1 cellular context compared by ENCODE assay signal in the genomic region with DNA sequence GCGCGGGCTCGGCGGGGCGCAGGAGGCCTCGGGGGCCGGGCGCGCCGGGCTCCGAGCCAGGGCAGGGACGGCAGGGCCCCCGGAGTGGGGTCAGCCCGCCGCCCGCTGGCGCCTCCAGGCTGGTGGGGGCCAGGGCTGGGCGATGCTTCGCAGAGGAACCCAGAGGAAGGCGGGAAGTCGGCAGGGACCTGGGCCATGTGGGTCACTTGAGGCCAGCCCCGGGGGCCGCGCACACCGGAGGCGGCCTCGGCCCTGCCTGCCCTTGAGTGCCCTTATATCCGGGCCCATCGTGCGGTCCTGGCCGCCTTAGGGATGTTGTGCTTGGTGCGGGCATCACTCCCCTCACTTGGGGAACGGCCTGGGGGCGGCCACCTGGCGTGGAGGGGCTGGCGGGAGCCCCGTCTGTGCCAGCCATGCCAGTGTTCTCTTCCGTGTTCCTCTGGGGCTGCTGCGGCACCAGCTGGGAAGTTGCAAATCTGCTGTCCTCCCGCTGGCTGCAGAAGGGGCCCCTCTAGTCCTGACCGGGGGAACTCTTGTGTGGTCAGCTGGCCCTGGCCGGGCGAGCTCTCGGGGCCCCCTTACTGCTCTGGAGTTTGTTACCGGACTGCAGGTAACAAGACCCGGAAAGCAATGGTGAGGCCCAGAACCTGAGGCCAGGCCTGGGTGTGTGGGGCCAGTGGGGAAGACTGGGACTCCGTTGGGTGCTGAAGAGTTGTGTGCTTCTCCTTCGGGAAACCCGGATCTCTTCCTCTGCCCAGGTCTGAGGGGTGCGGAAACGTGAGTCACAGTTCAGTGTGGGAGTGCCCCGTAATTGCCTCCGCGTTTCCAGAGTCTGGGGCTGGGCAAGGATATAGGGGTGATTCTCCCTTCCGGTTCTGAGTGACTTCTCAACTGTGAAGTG.
A peak's percentile ranks its signal among the peaks of the same experiment; 100 is the strongest.
TF ChIP-seq lines count a peak whose summit lies in the region.

No MANE protein-coding gene starts in this region.

TF ChIP-seq in K562, 482 proteins besides CTCF, POLR2A, EP300 and RAD21 (continued from another document and continues in another):
- TF ChIP-seq ZBTB9 (CRISPR knock-in tag; IDR thresholded peaks at IDR 0.05) (no peak), ZC3H11A (IDR thresholded peaks at IDR 0.05; ENCODE audit: low read depth, low read length) (no peak), MTA3 (IDR thresholded peaks at IDR 0.05; ENCODE audit: borderline replicate concordance) (0 out of 2 replicates have a peak, but pooled peaks have one; percentile 55), SNIP1 (IDR thresholded peaks at IDR 0.05; ENCODE audit: low read depth) (no peak), ZNF561 (CRISPR knock-in tag; conservative IDR thresholded peaks at IDR 0.05) (no peak), SMAD2 (IDR thresholded peaks at IDR 0.05; ENCODE audit: low read depth, low read length) (no peak), ELF2 (CRISPR knock-in tag; IDR thresholded peaks at IDR 0.05) (no peak), GTF2E2 (tag; IDR thresholded peaks at IDR 0.05) (no peak), MNT (conservative IDR thresholded peaks at IDR 0.05) (peak in 1 of 2 experiments; percentile 40; a peak in 1 of 4 replicates), HBP1 (CRISPR knock-in tag; IDR thresholded peaks at IDR 0.05) (no peak), TRIM24 (IDR thresholded peaks at IDR 0.05) (no peak), ZNF165 (CRISPR knock-in tag; IDR thresholded peaks at IDR 0.05; ENCODE audit: borderline replicate concordance) (no peak), MYBL2 (IDR thresholded peaks at IDR 0.05; ENCODE audit: low read depth) (no peak), MYBL2 (CRISPR knock-in tag; IDR thresholded peaks at IDR 0.05; ENCODE audit: borderline replicate concordance) (0 out of 2 replicates have a peak, but pooled peaks have one; percentile 39), PCBP1 (IDR thresholded peaks at IDR 0.05; ENCODE audit: low read depth, low read length, poor library complexity, severe bottlenecking) (no peak), NRF1 (conservative IDR thresholded peaks at IDR 0.05 in 1 of 2, IDR thresholded peaks at IDR 0.05 in 1 of 2) (no peak), PHF20 (IDR thresholded peaks at IDR 0.05; ENCODE audit: partially characterized antibody) (no peak), FIP1L1 (IDR thresholded peaks at IDR 0.05; ENCODE audit: low read depth, low read length, poor library complexity, severe bottlenecking) (peak; percentile 40), SRSF9 (IDR thresholded peaks at IDR 0.05; ENCODE audit: borderline replicate concordance, low read depth, low read length) (no peak), TRIM25 (IDR thresholded peaks at IDR 0.05; ENCODE audit: borderline replicate concordance) (no peak), RUNX1 (IDR thresholded peaks at IDR 0.05; ENCODE audit: low read depth) (no peak), ZNF282 (CRISPR knock-in tag; IDR thresholded peaks at IDR 0.05) (0 out of 2 replicates have a peak, but pooled peaks have one; percentile 81), RFX5 (IDR thresholded peaks at IDR 0.05; ENCODE audit: low read depth, low read length) (no peak), ZNF184 (CRISPR knock-in tag; IDR thresholded peaks at IDR 0.05) (no peak), KLF6 (CRISPR knock-in tag; IDR thresholded peaks at IDR 0.05; ENCODE audit: borderline replicate concordance) (no peak), ZKSCAN3 (CRISPR knock-in tag; IDR thresholded peaks at IDR 0.05) (no peak), ZNF12 (CRISPR knock-in tag; IDR thresholded peaks at IDR 0.05) (no peak)
- TF ChIP-seq, protein P1, sequence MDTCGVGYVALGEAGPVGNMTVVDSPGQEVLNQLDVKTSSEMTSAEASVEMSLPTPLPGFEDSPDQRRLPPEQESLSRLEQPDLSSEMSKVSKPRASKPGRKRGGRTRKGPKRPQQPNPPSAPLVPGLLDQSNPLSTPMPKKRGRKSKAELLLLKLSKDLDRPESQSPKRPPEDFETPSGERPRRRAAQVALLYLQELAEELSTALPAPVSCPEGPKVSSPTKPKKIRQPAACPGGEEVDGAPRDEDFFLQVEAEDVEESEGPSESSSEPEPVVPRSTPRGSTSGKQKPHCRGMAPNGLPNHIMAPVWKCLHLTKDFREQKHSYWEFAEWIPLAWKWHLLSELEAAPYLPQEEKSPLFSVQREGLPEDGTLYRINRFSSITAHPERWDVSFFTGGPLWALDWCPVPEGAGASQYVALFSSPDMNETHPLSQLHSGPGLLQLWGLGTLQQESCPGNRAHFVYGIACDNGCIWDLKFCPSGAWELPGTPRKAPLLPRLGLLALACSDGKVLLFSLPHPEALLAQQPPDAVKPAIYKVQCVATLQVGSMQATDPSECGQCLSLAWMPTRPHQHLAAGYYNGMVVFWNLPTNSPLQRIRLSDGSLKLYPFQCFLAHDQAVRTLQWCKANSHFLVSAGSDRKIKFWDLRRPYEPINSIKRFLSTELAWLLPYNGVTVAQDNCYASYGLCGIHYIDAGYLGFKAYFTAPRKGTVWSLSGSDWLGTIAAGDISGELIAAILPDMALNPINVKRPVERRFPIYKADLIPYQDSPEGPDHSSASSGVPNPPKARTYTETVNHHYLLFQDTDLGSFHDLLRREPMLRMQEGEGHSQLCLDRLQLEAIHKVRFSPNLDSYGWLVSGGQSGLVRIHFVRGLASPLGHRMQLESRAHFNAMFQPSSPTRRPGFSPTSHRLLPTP (IDR thresholded peaks at IDR 0.05; ENCODE audit: borderline replicate concordance, extremely low read depth, insufficient read length) = no peak
- TF ChIP-seq, protein P2, sequence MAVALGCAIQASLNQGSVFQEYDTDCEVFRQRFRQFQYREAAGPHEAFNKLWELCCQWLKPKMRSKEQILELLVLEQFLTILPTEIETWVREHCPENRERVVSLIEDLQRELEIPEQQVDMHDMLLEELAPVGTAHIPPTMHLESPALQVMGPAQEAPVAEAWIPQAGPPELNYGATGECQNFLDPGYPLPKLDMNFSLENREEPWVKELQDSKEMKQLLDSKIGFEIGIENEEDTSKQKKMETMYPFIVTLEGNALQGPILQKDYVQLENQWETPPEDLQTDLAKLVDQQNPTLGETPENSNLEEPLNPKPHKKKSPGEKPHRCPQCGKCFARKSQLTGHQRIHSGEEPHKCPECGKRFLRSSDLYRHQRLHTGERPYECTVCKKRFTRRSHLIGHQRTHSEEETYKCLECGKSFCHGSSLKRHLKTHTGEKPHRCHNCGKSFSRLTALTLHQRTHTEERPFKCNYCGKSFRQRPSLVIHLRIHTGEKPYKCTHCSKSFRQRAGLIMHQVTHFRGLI (CRISPR knock-in tag; IDR thresholded peaks at IDR 0.05) = no peak
- TF ChIP-seq, protein P3, sequence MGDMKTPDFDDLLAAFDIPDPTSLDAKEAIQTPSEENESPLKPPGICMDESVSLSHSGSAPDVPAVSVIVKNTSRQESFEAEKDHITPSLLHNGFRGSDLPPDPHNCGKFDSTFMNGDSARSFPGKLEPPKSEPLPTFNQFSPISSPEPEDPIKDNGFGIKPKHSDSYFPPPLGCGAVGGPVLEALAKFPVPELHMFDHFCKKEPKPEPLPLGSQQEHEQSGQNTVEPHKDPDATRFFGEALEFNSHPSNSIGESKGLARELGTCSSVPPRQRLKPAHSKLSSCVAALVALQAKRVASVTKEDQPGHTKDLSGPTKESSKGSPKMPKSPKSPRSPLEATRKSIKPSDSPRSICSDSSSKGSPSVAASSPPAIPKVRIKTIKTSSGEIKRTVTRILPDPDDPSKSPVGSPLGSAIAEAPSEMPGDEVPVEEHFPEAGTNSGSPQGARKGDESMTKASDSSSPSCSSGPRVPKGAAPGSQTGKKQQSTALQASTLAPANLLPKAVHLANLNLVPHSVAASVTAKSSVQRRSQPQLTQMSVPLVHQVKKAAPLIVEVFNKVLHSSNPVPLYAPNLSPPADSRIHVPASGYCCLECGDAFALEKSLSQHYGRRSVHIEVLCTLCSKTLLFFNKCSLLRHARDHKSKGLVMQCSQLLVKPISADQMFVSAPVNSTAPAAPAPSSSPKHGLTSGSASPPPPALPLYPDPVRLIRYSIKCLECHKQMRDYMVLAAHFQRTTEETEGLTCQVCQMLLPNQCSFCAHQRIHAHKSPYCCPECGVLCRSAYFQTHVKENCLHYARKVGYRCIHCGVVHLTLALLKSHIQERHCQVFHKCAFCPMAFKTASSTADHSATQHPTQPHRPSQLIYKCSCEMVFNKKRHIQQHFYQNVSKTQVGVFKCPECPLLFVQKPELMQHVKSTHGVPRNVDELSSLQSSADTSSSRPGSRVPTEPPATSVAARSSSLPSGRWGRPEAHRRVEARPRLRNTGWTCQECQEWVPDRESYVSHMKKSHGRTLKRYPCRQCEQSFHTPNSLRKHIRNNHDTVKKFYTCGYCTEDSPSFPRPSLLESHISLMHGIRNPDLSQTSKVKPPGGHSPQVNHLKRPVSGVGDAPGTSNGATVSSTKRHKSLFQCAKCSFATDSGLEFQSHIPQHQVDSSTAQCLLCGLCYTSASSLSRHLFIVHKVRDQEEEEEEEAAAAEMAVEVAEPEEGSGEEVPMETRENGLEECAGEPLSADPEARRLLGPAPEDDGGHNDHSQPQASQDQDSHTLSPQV (IDR thresholded peaks at IDR 0.05) = no peak; the same call in 1 of the 2 replicates
- TF ChIP-seq, protein P4, sequence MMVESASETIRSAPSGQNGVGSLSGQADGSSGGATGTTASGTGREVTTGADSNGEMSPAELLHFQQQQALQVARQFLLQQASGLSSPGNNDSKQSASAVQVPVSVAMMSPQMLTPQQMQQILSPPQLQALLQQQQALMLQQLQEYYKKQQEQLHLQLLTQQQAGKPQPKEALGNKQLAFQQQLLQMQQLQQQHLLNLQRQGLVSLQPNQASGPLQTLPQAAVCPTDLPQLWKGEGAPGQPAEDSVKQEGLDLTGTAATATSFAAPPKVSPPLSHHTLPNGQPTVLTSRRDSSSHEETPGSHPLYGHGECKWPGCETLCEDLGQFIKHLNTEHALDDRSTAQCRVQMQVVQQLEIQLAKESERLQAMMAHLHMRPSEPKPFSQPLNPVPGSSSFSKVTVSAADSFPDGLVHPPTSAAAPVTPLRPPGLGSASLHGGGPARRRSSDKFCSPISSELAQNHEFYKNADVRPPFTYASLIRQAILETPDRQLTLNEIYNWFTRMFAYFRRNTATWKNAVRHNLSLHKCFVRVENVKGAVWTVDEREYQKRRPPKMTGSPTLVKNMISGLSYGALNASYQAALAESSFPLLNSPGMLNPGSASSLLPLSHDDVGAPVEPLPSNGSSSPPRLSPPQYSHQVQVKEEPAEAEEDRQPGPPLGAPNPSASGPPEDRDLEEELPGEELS (CRISPR knock-in tag; IDR thresholded peaks at IDR 0.05; ENCODE audit: borderline replicate concordance) = no peak
- TF ChIP-seq, protein P5, sequence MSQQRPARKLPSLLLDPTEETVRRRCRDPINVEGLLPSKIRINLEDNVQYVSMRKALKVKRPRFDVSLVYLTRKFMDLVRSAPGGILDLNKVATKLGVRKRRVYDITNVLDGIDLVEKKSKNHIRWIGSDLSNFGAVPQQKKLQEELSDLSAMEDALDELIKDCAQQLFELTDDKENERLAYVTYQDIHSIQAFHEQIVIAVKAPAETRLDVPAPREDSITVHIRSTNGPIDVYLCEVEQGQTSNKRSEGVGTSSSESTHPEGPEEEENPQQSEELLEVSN (IDR thresholded peaks at IDR 0.05; ENCODE audit: borderline replicate concordance in 1 of 2, extremely low read depth in 1 of 2, insufficient read depth in 1 of 2, insufficient read length in 1 of 2, low read depth in 1 of 2, low read length in 1 of 2, poor library complexity in 1 of 2, severe bottlenecking in 1 of 2) = peak; percentile 93 to 97
- TF ChIP-seq, protein P6, sequence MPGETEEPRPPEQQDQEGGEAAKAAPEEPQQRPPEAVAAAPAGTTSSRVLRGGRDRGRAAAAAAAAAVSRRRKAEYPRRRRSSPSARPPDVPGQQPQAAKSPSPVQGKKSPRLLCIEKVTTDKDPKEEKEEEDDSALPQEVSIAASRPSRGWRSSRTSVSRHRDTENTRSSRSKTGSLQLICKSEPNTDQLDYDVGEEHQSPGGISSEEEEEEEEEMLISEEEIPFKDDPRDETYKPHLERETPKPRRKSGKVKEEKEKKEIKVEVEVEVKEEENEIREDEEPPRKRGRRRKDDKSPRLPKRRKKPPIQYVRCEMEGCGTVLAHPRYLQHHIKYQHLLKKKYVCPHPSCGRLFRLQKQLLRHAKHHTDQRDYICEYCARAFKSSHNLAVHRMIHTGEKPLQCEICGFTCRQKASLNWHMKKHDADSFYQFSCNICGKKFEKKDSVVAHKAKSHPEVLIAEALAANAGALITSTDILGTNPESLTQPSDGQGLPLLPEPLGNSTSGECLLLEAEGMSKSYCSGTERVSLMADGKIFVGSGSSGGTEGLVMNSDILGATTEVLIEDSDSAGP (CRISPR knock-in tag; IDR thresholded peaks at IDR 0.05) = no peak
